In the genomic region with DNA sequence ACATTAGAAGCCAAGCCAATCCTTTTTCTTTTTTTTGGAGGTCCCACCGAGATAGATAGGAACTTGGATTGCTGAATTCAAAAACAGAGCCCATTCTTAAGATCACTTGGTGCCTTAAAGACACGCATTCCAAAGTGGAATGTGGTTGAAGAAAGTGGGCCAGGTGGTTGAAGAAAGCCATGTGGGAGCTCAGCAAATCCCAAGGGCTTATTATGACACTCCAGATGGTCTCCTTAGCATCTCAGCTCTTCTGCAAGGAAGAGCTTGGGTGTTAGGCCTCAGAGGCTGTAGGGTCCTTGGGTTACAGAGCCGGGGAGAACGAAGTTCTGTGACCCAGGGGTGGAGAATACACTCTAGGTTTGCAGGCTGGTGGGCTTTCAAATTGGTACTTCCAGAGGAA, we compare ENCODE assay signal across 1 cellular context.
TF ChIP-seq lines count a peak whose summit lies in the region.

No MANE protein-coding gene starts in this region.

TF ChIP-seq in HepG2, 621 proteins besides CTCF, POLR2A, EP300 and RAD21 (continued from another document):
- TF ChIP-seq NFIB (CRISPR knock-in tag; IDR thresholded peaks at IDR 0.05; ENCODE audit: borderline replicate concordance): no peak
- TF ChIP-seq, protein P1, sequence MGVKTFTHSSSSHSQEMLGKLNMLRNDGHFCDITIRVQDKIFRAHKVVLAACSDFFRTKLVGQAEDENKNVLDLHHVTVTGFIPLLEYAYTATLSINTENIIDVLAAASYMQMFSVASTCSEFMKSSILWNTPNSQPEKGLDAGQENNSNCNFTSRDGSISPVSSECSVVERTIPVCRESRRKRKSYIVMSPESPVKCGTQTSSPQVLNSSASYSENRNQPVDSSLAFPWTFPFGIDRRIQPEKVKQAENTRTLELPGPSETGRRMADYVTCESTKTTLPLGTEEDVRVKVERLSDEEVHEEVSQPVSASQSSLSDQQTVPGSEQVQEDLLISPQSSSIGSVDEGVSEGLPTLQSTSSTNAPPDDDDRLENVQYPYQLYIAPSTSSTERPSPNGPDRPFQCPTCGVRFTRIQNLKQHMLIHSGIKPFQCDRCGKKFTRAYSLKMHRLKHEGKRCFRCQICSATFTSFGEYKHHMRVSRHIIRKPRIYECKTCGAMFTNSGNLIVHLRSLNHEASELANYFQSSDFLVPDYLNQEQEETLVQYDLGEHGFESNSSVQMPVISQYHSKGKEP (CRISPR knock-in tag; IDR thresholded peaks at IDR 0.05): no peak
- no peak for TF ChIP-seq GTF2F1 (IDR thresholded peaks at IDR 0.05; ENCODE audit: low read length)
- no peak for TF ChIP-seq SIN3B (IDR thresholded peaks at IDR 0.05; ENCODE audit: low read length)
- TF ChIP-seq, protein P2, sequence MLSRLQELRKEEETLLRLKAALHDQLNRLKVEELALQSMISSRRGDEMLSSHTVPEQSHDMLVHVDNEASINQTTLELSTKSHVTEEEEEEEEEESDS (CRISPR knock-in tag; IDR thresholded peaks at IDR 0.05; ENCODE audit: borderline replicate concordance): no peak
TF ChIP-seq in HepG2: peak in this region for 0.
